In the genomic region with DNA sequence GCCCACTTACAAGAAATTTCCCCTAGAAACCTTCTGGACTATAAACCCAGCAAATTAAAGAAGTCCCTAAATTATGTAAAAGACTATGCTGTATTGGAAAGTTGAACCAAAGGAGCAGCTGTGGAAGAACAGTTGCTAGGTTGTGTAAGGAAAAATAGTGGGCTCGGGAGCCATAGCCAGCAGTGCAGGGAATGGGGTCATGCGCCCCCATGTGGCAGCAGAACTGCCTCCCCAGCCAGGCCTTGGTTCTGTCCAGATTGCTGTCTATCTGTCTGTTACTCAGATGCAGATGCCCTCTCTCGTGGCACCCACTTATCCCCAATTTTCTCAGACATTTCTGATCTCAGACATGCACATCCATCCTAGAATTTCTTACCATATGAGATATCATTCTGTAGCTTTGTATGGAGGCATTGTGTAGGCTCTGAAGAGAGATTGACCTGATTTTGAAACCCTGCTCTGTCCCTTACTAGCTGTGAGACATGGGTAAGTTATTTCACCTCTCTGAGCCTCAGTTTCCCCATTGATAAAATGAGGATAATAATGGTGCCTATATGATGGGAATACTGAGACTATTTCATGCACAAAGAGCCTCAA, we compare ENCODE assay signal across 8 cellular contexts.
DNase-seq lines count a peak whose midpoint lies in the region; ATAC-seq and TF ChIP-seq lines count a peak whose summit lies in the region.

No MANE protein-coding gene starts in this region.

- H3K9me3 Mint-ChIP-seq in neural crest cell, result no peaks in the 10 kb centered on the region

- no peak overlapping the region for H3K9ac ChIP-seq in fibroblast of lung (ENCODE audit: insufficient read depth, low read length)

- no peaks in the 10 kb centered on the region for H3K9me3 ChIP-seq in fibroblast of lung (ENCODE audit: control insufficient read depth, insufficient read depth, low read depth, low read length)

- H3K27me3 Mint-ChIP-seq in neural crest cell (ENCODE audit: low read depth), result no peaks in the 10 kb centered on the region

- H4K20me1 ChIP-seq in fibroblast of lung (ENCODE audit: control insufficient read depth, extremely low read depth, insufficient read depth, low read length), result no peaks in the 10 kb centered on the region

- peak; percentile 81 for ATAC-seq in GM18909 (IDR thresholded peaks at IDR 0.05; ENCODE audit: poor library complexity, unreplicated experiment)
- ATAC-seq in HG03520 (IDR thresholded peaks at IDR 0.05; ENCODE audit: unreplicated experiment), result peak; percentile 43
- no peak for ATAC-seq in HG03280 (IDR thresholded peaks at IDR 0.05; ENCODE audit: unreplicated experiment)

- no peaks in the 10 kb centered on the region for H3K36me3 Mint-ChIP-seq in neural crest cell (ENCODE audit: low read depth)

- in situ Hi-C loops in Caki2 (cut with HindIII; ENCODE audit: low pct_unique_long_range_greater_than_20kb, low sequenced_read_pairs), result no loop called here
- in situ Hi-C loops in SK-MEL-5 (cut with HindIII; ENCODE audit: low pct_unique_long_range_greater_than_20kb, low sequenced_read_pairs), result no loop called here

- H3K27ac ChIP-seq in fibroblast of lung (ENCODE audit: insufficient read depth, low read length), result no peak overlapping the region

- no peak overlapping the region for H3K27ac Mint-ChIP-seq in neural crest cell (ENCODE audit: unreplicated experiment)

- H3K4me1 ChIP-seq in fibroblast of lung (ENCODE audit: control insufficient read depth, extremely low read depth, insufficient read depth, low read length), result no peaks in the 10 kb centered on the region

- H3K4me3 Mint-ChIP-seq in neural crest cell, result no peak overlapping the region

- no peak overlapping the region for H3K4me3 ChIP-seq in fibroblast of lung (replicated peaks in 1 of 4; ENCODE audit: control extremely low read depth in 1 of 4, insufficient read depth in 1 of 4, low read depth in 3 of 4, low read length in 4 of 4)

- DNase-seq in Caki2 (ENCODE audit: low read depth) (peak; percentile 1), SK-MEL-5 (ENCODE audit: low read depth, low spot score) (peak; percentile 64), fibroblast of lung (ENCODE audit: low read depth in 2 of 2) (peak; percentile 49 to 73), neural crest cell (ENCODE audit: low read depth, low spot score) (peak; percentile 65)
- DNase-seq in central memory CD4-positive, alpha-beta T cell, result no peak

- peaks cover 24% of the 10 kb centered on the region for H3K4me1 Mint-ChIP-seq in neural crest cell

- H2AFZ ChIP-seq in fibroblast of lung (ENCODE audit: low read length), result no peak overlapping the region

- no peaks in the 10 kb centered on the region for H3K27me3 ChIP-seq in fibroblast of lung (ENCODE audit: control insufficient read depth, insufficient read depth, low read length)

- no peaks in the 10 kb centered on the region for H3K36me3 ChIP-seq in fibroblast of lung (ENCODE audit: control insufficient read depth, insufficient read depth, low read length)

- H3K4me2 ChIP-seq in fibroblast of lung (ENCODE audit: extremely low read depth, insufficient read depth, low read length), result no peak overlapping the region

- no peaks in the 10 kb centered on the region for H3K79me2 ChIP-seq in fibroblast of lung (ENCODE audit: control insufficient read depth, insufficient read depth, low read length)

- TF ChIP-seq CTCF in fibroblast of lung (conservative IDR thresholded peaks at IDR 0.05 in 1 of 2, IDR thresholded peaks at IDR 0.05 in 1 of 2; ENCODE audit: low read depth in 1 of 2, low read length in 2 of 2) (peak; percentile 79 to 97), neural crest cell (conservative IDR thresholded peaks at IDR 0.05) (peak; percentile 82)
